ENCODE assay signal across 8 cellular contexts in the genomic region with DNA sequence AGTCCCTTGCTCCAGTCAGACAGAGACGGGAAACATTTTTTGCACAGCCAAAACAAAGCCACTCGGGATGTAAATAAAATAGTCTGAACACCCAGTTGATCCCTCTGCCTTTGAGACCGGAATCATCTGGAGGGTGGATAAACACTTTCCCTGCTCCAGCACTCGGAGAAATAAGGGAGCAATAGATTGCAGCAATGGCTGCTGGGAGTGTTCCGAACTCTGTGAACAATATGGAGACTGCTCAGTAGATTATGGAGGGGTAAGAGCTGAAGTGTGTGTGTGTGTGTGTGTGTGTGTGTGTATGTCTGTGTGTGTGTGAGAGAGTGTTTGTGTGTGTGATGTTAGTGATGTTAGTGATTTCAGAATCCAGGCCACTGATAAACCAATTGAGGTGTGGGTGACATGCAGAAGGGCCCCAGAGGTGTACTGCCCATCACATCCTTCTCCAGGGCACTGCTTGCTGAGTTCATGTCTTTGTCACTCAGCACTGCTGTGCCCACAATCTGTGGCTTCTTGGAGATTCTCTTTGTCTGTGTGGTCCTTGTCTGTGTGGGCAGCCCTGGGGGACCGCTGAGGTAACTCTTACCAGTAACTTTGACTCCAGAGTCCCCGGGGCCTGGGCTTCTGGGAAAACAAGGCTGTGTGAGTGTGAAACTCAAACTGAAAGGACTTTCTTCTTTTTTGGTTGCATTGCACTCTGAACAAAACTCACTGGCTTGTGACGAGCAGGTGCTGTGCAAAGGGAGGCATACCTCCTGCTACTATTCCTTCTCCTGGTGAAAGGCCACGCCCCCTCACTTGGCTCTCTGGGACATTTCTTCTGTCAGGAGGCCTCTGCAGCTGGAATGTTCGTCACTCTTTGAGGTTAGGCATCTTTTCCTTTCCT. TPM values are rescaled to one million over a fixed set of nuclear protein-coding genes. Genes with fewer than 3 reads are reported as not detected.
DNase-seq lines count a peak whose midpoint lies in the region; ATAC-seq lines count a peak whose summit lies in the region.

No MANE protein-coding gene starts in this region.

- DNase-seq in germinal center (ENCODE audit: low spot score), result peak; percentile 59
- no peak for DNase-seq in Right ventricle myocardium superior
- no peak for DNase-seq in NK-92 (lab: John Stamatoyannopoulos, UW; ENCODE audit: unreplicated experiment)
- no peak for DNase-seq in SHP77 treated with DMSO at 0.1 percent for 48 hours (lab: John Stamatoyannopoulos, UW)
- DNase-seq in HuH-7 (ENCODE audit: low spot score), result no peak

- intact Hi-C loops in Right ventricle myocardium superior (cut with DNase I), result no loop called here

- ATAC-seq in GM18861 (IDR thresholded peaks at IDR 0.05; ENCODE audit: unreplicated experiment) (peak; percentile 45), GM21390 (IDR thresholded peaks at IDR 0.05; ENCODE audit: unreplicated experiment) (peak; percentile 57), HG03432 (IDR thresholded peaks at IDR 0.05; ENCODE audit: unreplicated experiment) (peak; percentile 69), Right ventricle myocardium superior (ENCODE audit: poor library complexity) (no peak)

RNA-seq across cellular contexts. Expression of a gene that starts 23.0 kb away (rescaled TPM):
- 1.1 TPM for total RNA-seq in Right ventricle myocardium superior

RNA-seq across cellular contexts. Expression of a gene that starts 45.9 kb away (rescaled TPM):
- 6.2 TPM for total RNA-seq in Right ventricle myocardium superior

RNA-seq across cellular contexts. Expression of a gene that starts 49.3 kb away (rescaled TPM):
- total RNA-seq in Right ventricle myocardium superior, result 19.7 TPM
